Comparison of ENCODE assay signal across 8 cellular contexts in the genomic region with DNA sequence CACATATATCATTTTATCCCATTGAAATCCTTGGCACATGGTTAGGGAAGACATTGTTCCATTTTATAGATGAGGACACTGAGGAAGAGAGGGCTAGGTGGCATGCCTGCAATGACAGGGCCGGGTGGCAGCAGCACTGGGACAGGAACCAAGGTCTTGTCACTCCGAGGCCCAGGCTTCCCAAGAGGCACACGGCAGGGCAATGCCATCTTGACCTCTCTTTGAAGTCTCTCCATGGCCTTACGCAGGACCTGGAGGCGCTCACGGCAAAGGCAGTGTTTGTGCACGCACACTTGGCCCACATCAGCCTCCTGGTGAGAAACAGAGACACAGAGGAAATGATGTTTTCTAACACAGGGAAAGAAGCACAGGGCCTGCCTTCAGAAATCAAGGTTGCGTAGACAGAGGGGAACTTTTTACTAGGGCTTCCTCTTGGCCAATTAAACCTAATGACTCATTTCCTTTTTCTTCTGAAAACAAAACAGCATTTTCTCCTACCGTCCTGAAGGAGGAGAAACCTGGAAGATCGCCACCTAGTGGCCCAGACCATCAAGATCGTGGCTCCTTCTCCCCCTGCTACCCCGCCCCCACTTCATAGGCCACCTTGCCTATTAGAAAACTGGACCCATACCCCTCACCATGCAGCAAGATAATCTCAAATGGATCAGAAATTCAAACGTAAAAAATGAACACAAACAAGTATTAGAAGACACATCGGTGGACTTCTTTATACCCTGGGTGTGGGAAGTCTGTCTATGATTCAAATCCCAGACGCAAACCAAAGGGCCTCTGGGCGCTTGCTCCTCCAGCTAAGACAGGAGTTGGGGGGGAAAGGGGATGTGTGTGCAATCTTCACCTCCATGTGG.
DNase-seq lines count a peak whose midpoint lies in the region; ATAC-seq and TF ChIP-seq lines count a peak whose summit lies in the region.

No MANE protein-coding gene starts in this region.

- intact Hi-C loops in left colon (cut with DNase I, micrococcal nuclease), result loop anchor here in 1 of 2 donors (10.0 kb wide), 2 partner anchors 155 to 635 kb away; no protein-coding TSS in a partner anchor

- no peaks in the 10 kb centered on the region for H3K27me3 Mint-ChIP-seq in chondrocyte (ENCODE audit: low read depth)

- peak; percentile 95 for TF ChIP-seq CTCF in chondrocyte (IDR thresholded peaks at IDR 0.05)

- peaks cover 46% of the 10 kb centered on the region for H3K4me1 Mint-ChIP-seq in chondrocyte (ENCODE audit: low read depth)

- DNase-seq in AG08395 (ENCODE audit: low spot score), result peak; percentile 91
- DNase-seq in NCI-H2227 (lab: John Stamatoyannopoulos, UW; ENCODE audit: unreplicated experiment), result peak; percentile 88
- DNase-seq in activated CD4-positive, CD25-positive, alpha-beta regulatory T cell treated with anti-CD3 and anti-CD28 coated beads, Interleukin-2, amount 50 U/mL, for 72 hours, result peak; percentile 86
- no peak for DNase-seq in chondrocyte (ENCODE audit: low spot score)
- peak; percentile 83 to 95 for DNase-seq in left colon
- peak; percentile 86 to 89 for DNase-seq in stimulated activated CD4-positive, alpha-beta T cell treated with anti-CD3 and anti-CD28 coated beads, Interleukin-2, amount 100 ng/mL, for 24 hours

- H3K27ac Mint-ChIP-seq in chondrocyte (ENCODE audit: unreplicated experiment), result peak overlapping the region; percentile 76

- peak overlapping the region; percentile 26 for H3K4me3 Mint-ChIP-seq in chondrocyte (ENCODE audit: unreplicated experiment)

- H3K9me3 Mint-ChIP-seq in chondrocyte (ENCODE audit: low read depth), result no peaks in the 10 kb centered on the region

- H3K36me3 Mint-ChIP-seq in chondrocyte (ENCODE audit: low read depth), result no peaks in the 10 kb centered on the region

- peak; percentile 90 for ATAC-seq in GM18868 (IDR thresholded peaks at IDR 0.05; ENCODE audit: unreplicated experiment)
- ATAC-seq in HG03097 (IDR thresholded peaks at IDR 0.05; ENCODE audit: low FRiP score, unreplicated experiment), result peak; percentile 86
- peak; percentile 94 for ATAC-seq in left colon
